8 cellular contexts compared by ENCODE assay signal in genomic region chr5:58582004-58582403, GRCh38. TPM values are rescaled to one million over a fixed set of nuclear protein-coding genes. Genes with fewer than 3 reads are reported as not detected.
DNase-seq lines count a peak whose midpoint lies in the region; ATAC-seq and TF ChIP-seq lines count a peak whose summit lies in the region.

No MANE protein-coding gene starts in this region.

- H3K27ac ChIP-seq in heart right ventricle = no peak overlapping the region
- no peak overlapping the region for H3K27ac ChIP-seq in skin epidermis

- no peaks in the 10 kb centered on the region for H3K36me3 ChIP-seq in heart right ventricle

- ATAC-seq in Right ventricle myocardium superior (ENCODE audit: poor library complexity) = no peak
- ATAC-seq in Right ventricle myocardium inferior = no peak
- ATAC-seq in T-helper 17 cell = no peak
- peak in 1 of 8 donors; percentile 15 for ATAC-seq in heart right ventricle

- H3K4me1 Mint-ChIP-seq in T-helper 17 cell = peaks cover 15% of the 10 kb centered on the region

- 0 to 1% methylated on average over 17 of the region's 17 CpGs for WGBS in heart right ventricle, 2 donors

- intact Hi-C loops in Right ventricle myocardium superior (cut with DNase I) = no loop called here
- intact Hi-C loops in Right ventricle myocardium inferior (cut with DNase I) = no loop called here
- intact Hi-C loops in heart right ventricle (cut with DNase I) = no loop called here

- H3K4me3 Mint-ChIP-seq in T-helper 17 cell = peak overlapping the region; percentile 85

- H3K4me1 ChIP-seq in heart right ventricle = peaks cover 0 to 18% (median 12%) of the 10 kb centered on the region in 9 donors

- no peak overlapping the region for H3K27ac Mint-ChIP-seq in T-helper 17 cell

- peaks cover 3% of the 10 kb centered on the region for H3K36me3 Mint-ChIP-seq in T-helper 17 cell (ENCODE audit: low read depth)

- H3K4me3 ChIP-seq in heart right ventricle = peak overlapping the region; percentile 30 to 65 (median 60)
- peak overlapping the region; percentile 19 to 39 (median 30) for H3K4me3 ChIP-seq in skin epidermis

- H3K9me3 ChIP-seq in T-helper 17 cell (ENCODE audit: control insufficient read depth, low read length, poor library complexity, severe bottlenecking) (no peaks in the 10 kb centered on the region), heart right ventricle (peaks cover 0 to 4% (median 0%) of the 10 kb centered on the region in 11 donors)

- no peak for TF ChIP-seq CTCF in heart right ventricle (IDR thresholded peaks at IDR 0.05)

- peaks cover 44% of the 10 kb centered on the region for H3K27me3 Mint-ChIP-seq in T-helper 17 cell

- peak; percentile 50 for DNase-seq in Right ventricle myocardium superior
- no peak for DNase-seq in Right ventricle myocardium inferior (ENCODE audit: missing footprints)
- no peak for DNase-seq in T-helper 17 cell
- DNase-seq in heart right ventricle = no peak
- DNase-seq in stimulated activated CD4-positive, alpha-beta T cell treated with anti-CD3 and anti-CD28 coated beads, Interleukin-4, amount 100 ng/mL, for 24 hours = no peak
- no peak for DNase-seq in stimulated activated CD8-positive, alpha-beta memory T cell treated with anti-CD3 and anti-CD28 coated beads, Interleukin-4, amount 100 ng/mL, for 48 hours
- no peak for DNase-seq in NCI-H446 treated with DMSO at 0.1 percent for 48 hours (lab: John Stamatoyannopoulos, UW)

- H3K27me3 ChIP-seq in heart right ventricle = peaks cover 0 to 74% (median 38%) of the 10 kb centered on the region in 7 donors

RNA-seq across cellular contexts. Expression of gene RAB3C, which starts 0.9 kb away (rescaled TPM):
- total RNA-seq in Right ventricle myocardium superior (0.83 TPM), Right ventricle myocardium inferior (0.92 TPM), T-helper 17 cell (under 1 TPM in 1 of 2 donors, not detected in 1; 0.03 TPM), heart right ventricle (1 to 10 TPM in 1 of 10 donors, under 1 TPM in 9; 0.08 to 4.9 (median 0.37) TPM)
- polyA plus RNA-seq in heart right ventricle = 1 to 10 TPM in 1 of 2 donors, under 1 TPM in 1; 0.22 to 1.4 TPM
